Comparison of ENCODE assay signal across 8 cellular contexts in the genomic region with DNA sequence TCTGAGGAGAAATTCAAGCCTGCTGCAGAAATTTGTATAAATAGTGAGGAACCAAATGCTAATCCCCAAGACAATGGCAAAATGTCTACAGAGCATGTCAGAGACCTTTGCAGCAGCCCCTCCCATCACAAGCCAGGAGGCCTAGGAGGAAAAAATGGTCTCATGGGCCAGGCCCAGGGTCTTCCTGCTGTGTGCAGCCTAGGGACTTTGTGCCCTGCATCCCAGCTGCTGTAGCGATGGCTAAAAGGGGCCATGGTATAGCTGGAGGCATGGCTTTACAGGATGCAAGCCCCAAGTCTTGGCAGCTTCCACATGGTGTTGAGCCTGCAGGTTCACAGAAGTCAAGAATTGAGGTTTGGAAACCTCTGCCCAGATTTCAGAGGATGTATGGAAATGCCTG.
"Had no signal": no experiment of that assay in that cellular context is flagged by ENCODE, and none has a peak within 500 bp of the region (broad histone marks: within the 10 kb centered on the region; RNA-seq: fewer than 3 reads in every experiment).

No MANE protein-coding gene starts in this region.

- FAIRE-seq: G401.6, GM12878, GM12891, GM12892, GM18507, GM19239 had no signal

- H3K4me3 ChIP-seq: GM12878 had no signal

- DNase-seq: GDM1, GF-D8 had no signal

- ATAC-seq: GM12878 had no signal
